30 cellular contexts compared by ENCODE assay signal in genomic region chr7:32379486-32380115, GRCh38.
"Had no signal": no experiment of that assay in that cellular context is flagged by ENCODE, and none has a peak within 500 bp of the region (broad histone marks: within the 10 kb centered on the region; RNA-seq: fewer than 3 reads in every experiment).

No MANE protein-coding gene starts in this region.

- H3K27me3 Mint-ChIP-seq: activated CD8-positive, alpha-beta memory T cell treated with anti-CD3 and anti-CD28 coated beads, Interleukin-2, amount 10 ng/mL, durations not matched to agents 7 days and 5 days had no signal

- H3K4me1 Mint-ChIP-seq: activated CD4-positive, alpha-beta memory T cell treated with anti-CD3 and anti-CD28 coated beads, Interleukin-2, amount 10 ng/mL, durations not matched to agents 7 days and 5 days; activated CD8-positive, alpha-beta memory T cell treated with anti-CD3 and anti-CD28 coated beads, Interleukin-2, amount 10 ng/mL, durations not matched to agents 7 days and 5 days; activated naive CD4-positive, alpha-beta T cell treated with anti-CD3 and anti-CD28 coated beads, Interleukin-2, amount 10 ng/mL, durations not matched to agents 7 days and 5 days; activated naive CD8-positive, alpha-beta T cell treated with anti-CD3 and anti-CD28 coated beads, Interleukin-2, amount 50 U/mL, for 24 hours; central memory CD8-positive, alpha-beta T cell had no signal

- DNase-seq: activated CD4-positive, alpha-beta memory T cell treated with anti-CD3 and anti-CD28 coated beads, Interleukin-2, amount 10 ng/mL, durations not matched to agents 7 days and 5 days; activated CD4-positive, alpha-beta T cell treated with anti-CD3 and anti-CD28 coated beads for 1 hour; activated CD4-positive, alpha-beta T cell treated with anti-CD3 and anti-CD28 coated beads for 48 hours; activated CD4-positive, CD25-positive, alpha-beta regulatory T cell; activated CD8-positive, alpha-beta memory T cell treated with anti-CD3 and anti-CD28 coated beads for 24 hours; activated CD8-positive, alpha-beta memory T cell treated with anti-CD3 and anti-CD28 coated beads, Interleukin-2, amount 10 ng/mL, durations not matched to agents 7 days and 5 days; activated CD8-positive, alpha-beta memory T cell treated with anti-CD3 and anti-CD28 coated beads, Interleukin-2, amount 50 U/mL, for 48 hours; activated effector memory CD4-positive, alpha-beta T cell treated with Interleukin-2 at 50 U/mL for 16 hours; activated naive CD4-positive, alpha-beta T cell treated with anti-CD3 and anti-CD28 coated beads, Interleukin-2, amount 10 ng/mL, durations not matched to agents 7 days and 5 days; activated naive CD8-positive, alpha-beta T cell treated with anti-CD3 and anti-CD28 coated beads, Interleukin-2, amount 50 U/mL, for 24 hours; activated T-cell treated with anti-CD3 and anti-CD28 coated beads, Interleukin-2, amount 50 U/mL, for 48 hours; MM.1S; MV-4-11; NCI-H1092 treated with DMSO at 0.1 percent for 48 hours; NCI-H1436; NCI-H187; NCI-H2029 treated with DMSO at 0.1 percent for 48 hours; NCI-H2107; NCI-H2171; NCI-H524; Right ventricle myocardium superior; SW 1271; T-helper 1 cell; T-helper 2 cell; T-helper 9 cell had no signal

- H3K36me3 Mint-ChIP-seq: activated CD8-positive, alpha-beta memory T cell treated with anti-CD3 and anti-CD28 coated beads, Interleukin-2, amount 10 ng/mL, durations not matched to agents 7 days and 5 days; activated naive CD4-positive, alpha-beta T cell treated with anti-CD3 and anti-CD28 coated beads, Interleukin-2, amount 10 ng/mL, durations not matched to agents 7 days and 5 days; activated naive CD8-positive, alpha-beta T cell; brain had no signal

- H3K27ac Mint-ChIP-seq: activated CD4-positive, alpha-beta memory T cell treated with anti-CD3 and anti-CD28 coated beads, Interleukin-2, amount 10 ng/mL, durations not matched to agents 7 days and 5 days; activated CD8-positive, alpha-beta memory T cell treated with anti-CD3 and anti-CD28 coated beads, Interleukin-2, amount 10 ng/mL, durations not matched to agents 7 days and 5 days; activated naive CD4-positive, alpha-beta T cell treated with anti-CD3 and anti-CD28 coated beads, Interleukin-2, amount 10 ng/mL, durations not matched to agents 7 days and 5 days; activated naive CD8-positive, alpha-beta T cell; activated naive CD8-positive, alpha-beta T cell treated with anti-CD3 and anti-CD28 coated beads, Interleukin-2, amount 50 U/mL, for 24 hours had no signal

- H3K4me3 Mint-ChIP-seq: activated CD4-positive, alpha-beta memory T cell treated with anti-CD3 and anti-CD28 coated beads, Interleukin-2, amount 10 ng/mL, durations not matched to agents 7 days and 5 days; activated CD8-positive, alpha-beta memory T cell treated with anti-CD3 and anti-CD28 coated beads, Interleukin-2, amount 10 ng/mL, durations not matched to agents 7 days and 5 days; activated naive CD4-positive, alpha-beta T cell treated with anti-CD3 and anti-CD28 coated beads, Interleukin-2, amount 10 ng/mL, durations not matched to agents 7 days and 5 days; activated naive CD8-positive, alpha-beta T cell; activated naive CD8-positive, alpha-beta T cell treated with anti-CD3 and anti-CD28 coated beads, Interleukin-2, amount 50 U/mL, for 24 hours; central memory CD8-positive, alpha-beta T cell had no signal

- ATAC-seq: activated CD8-positive, alpha-beta memory T cell treated with anti-CD3 and anti-CD28 coated beads, Interleukin-2, amount 10 ng/mL, durations not matched to agents 7 days and 5 days; activated naive CD8-positive, alpha-beta T cell treated with anti-CD3 and anti-CD28 coated beads, Interleukin-2, amount 50 U/mL, for 24 hours had no signal

- H3K9me3 Mint-ChIP-seq: activated naive CD4-positive, alpha-beta T cell treated with anti-CD3 and anti-CD28 coated beads, Interleukin-2, amount 10 ng/mL, durations not matched to agents 7 days and 5 days; brain had no signal

- H3K36me3 ChIP-seq: WERI-Rb-1 had no signal

- H3K27ac ChIP-seq: KMS-11, WERI-Rb-1 had no signal
